In genomic region chr20:2752631-2753455, GRCh38 we compare ENCODE assay signal across 8 cellular contexts. TPM values are rescaled to one million over a fixed set of nuclear protein-coding genes. Genes with fewer than 3 reads are reported as not detected.
DNase-seq lines count a peak whose midpoint lies in the region; ATAC-seq and TF ChIP-seq lines count a peak whose summit lies in the region.

No MANE protein-coding gene starts in this region.

- H3K4me1 ChIP-seq in heart left ventricle, result peaks cover 0 to 30% (median 20%) of the 10 kb centered on the region in 12 donors

- WGBS in heart left ventricle, 4 donors, result 10 to 16% (median 12%) methylated on average over 20 to 41 of the region's 41 CpGs

- H3K36me3 ChIP-seq in heart left ventricle, result no peaks in the 10 kb centered on the region

- H3K27me3 ChIP-seq in heart left ventricle, result peaks cover 5 to 54% (median 46%) of the 10 kb centered on the region in 9 donors

- H3K27ac ChIP-seq in heart left ventricle, result no peak overlapping the region

- TF ChIP-seq CTCF in heart left ventricle (IDR thresholded peaks at IDR 0.05) (peak; percentile 33 to 72 (median 58)), retinal pigment epithelial cell (conservative IDR thresholded peaks at IDR 0.05; ENCODE audit: low read depth, low read length) (peak; percentile 75)

- intact Hi-C loops in heart left ventricle (cut with DNase I), result loop anchor here in 7 of 10 donors (5.0 to 10.0 kb wide), 8 partner anchors 56 to 252 kb away; partner anchors contain the start of genes PCED1A (in 2 of the 7), VPS16 (in 2 of the 7) and EBF4 (in 1 of the 7)

- TF ChIP-seq POLR2A in heart left ventricle (IDR thresholded peaks at IDR 0.05), result no peak

- H3K4me3 ChIP-seq in heart left ventricle (peak overlapping the region; percentile 10 to 62 (median 46)), retinal pigment epithelial cell (ENCODE audit: low read length) (no peak overlapping the region)

- ATAC-seq in heart left ventricle, result no peak
- no peak for ATAC-seq in GM19463 (IDR thresholded peaks at IDR 0.05; ENCODE audit: unreplicated experiment)
- ATAC-seq in GM19351 (IDR thresholded peaks at IDR 0.05; ENCODE audit: unreplicated experiment), result no peak

- H3K9me3 ChIP-seq in heart left ventricle, result no peaks in the 10 kb centered on the region

- peak; percentile 30 for DNase-seq in activated T-cell treated with anti-CD3 and anti-CD28 coated beads for 1 hour (ENCODE audit: low read depth)
- DNase-seq in activated T-cell treated with anti-CD3 and anti-CD28 coated beads for 4 hours, result no peak
- peak; percentile 67 for DNase-seq in NCI-H2196 (lab: John Stamatoyannopoulos, UW; ENCODE audit: unreplicated experiment)
- DNase-seq in activated effector memory CD4-positive, alpha-beta T cell treated with Interleukin-2 at 50 U/mL for 16 hours, result peak; percentile 24
- peak in 2 of 5 donors; percentile 40 to 70 for DNase-seq in heart left ventricle
- DNase-seq in retinal pigment epithelial cell (ENCODE audit: low read depth), result no peak

RNA-seq across cellular contexts. Expression of gene CPXM1, which starts 47.6 kb away (rescaled TPM):
- total RNA-seq in heart left ventricle, result 10 to 100 TPM in 2 of 9 donors, 1 to 10 TPM in 2, under 1 TPM in 5; 0.42 to 21.5 (median 0.72) TPM
- polyA plus RNA-seq in heart left ventricle, result 1 to 10 TPM in 1 of 2 donors, under 1 TPM in 1; 0.27 to 3.9 TPM

Comparison
In these comparisons a context has a peak if more than half of its experiments do, and no peak if none do; other contexts are left out.
1. DNase-seq: peak in activated T-cell treated with anti-CD3 and anti-CD28 coated beads for 1 hour (single experiment), NCI-H2196 (single experiment) and activated effector memory CD4-positive, alpha-beta T cell treated with Interleukin-2 at 50 U/mL for 16 hours (single experiment); none in activated T-cell treated with anti-CD3 and anti-CD28 coated beads for 4 hours (single experiment) and retinal pigment epithelial cell (single experiment).